Comparison of ENCODE assay signal across 26 cellular contexts in the genomic region with DNA sequence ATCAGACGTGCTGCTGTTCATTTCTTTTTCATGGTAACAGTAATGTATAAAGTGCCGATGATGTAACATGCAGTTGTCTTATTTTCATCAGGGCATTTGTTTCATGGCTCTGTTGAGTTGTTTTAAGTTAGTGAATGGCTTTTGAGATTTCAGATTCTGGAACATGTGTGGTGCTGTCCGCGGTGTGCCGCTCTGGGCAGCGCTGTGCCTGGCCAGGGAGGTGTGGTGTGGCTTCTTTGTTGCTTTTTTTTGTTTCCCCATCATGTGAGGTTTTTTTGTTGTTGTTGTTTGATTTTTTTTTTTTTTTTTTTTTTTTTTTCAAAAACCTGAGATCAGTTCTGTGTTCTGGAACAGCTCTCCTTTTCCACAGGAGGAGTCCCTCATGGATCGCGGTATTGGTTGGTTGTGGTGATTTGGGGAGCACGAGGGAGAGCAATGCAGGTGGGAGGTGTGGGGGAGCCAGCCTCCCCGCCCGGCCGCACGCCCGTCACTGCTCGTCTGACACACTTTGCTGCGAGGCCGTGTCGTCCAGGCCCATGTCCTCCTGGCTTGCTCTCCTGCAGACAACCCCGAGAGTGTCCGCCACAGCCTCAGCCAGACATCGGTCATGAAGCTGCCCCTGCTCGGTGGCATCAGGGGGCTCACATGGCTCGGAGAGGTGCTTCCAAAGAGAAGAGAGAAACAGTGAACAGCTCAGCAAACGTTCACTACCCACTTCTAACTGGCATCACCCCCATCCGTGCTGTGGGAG.
"Had no signal": no experiment of that assay in that cellular context is flagged by ENCODE, and none has a peak within 500 bp of the region (broad histone marks: within the 10 kb centered on the region; RNA-seq: fewer than 3 reads in every experiment).

No MANE protein-coding gene starts in this region.

- FAIRE-seq: endometrium, TTC549 had no signal

- H3K4me1 Mint-ChIP-seq: activated B cell treated with CpG ODN at 0.5 μM for 24 hours had no signal

- DNase-seq: activated B cell treated with CpG ODN at 0.5 μM for 24 hours; activated CD4-positive, alpha-beta T cell treated with anti-CD3 and anti-CD28 coated beads, Interleukin-2, amount 50 U/mL, for 1 hour; activated naive CD4-positive, alpha-beta T cell; activated T-cell treated with anti-CD3 and anti-CD28 coated beads, Interleukin-2, amount 50 U/mL, for 72 hours; amniotic stem cell; body of pancreas; dermis blood vessel endothelial cell; esophagus squamous epithelium; foreskin fibroblast; glutamatergic neuron; mammary epithelial cell; mucosa of descending colon; natural killer cell; ovary; retina; stimulated activated CD4-positive, alpha-beta T cell treated with anti-CD3 and anti-CD28 coated beads, Interleukin-4, amount 100 ng/mL, for 1 hour; stimulated activated CD8-positive, alpha-beta memory T cell treated with anti-CD3 and anti-CD28 coated beads, Interleukin-4, amount 100 ng/mL, for 48 hours; T-helper 17 cell had no signal

- H3K4me3 ChIP-seq: body of pancreas, esophagus squamous epithelium, mucosa of descending colon, ovary, thoracic aorta, vagina had no signal

- H3K27me3 ChIP-seq: body of pancreas, esophagus squamous epithelium, ovary, vagina had no signal

- H3K36me3 ChIP-seq: ovary, thoracic aorta, vagina had no signal

- H3K9me3 ChIP-seq: body of pancreas, esophagus squamous epithelium, mucosa of descending colon, ovary, thoracic aorta, vagina had no signal

- ATAC-seq: activated T-cell treated with anti-CD3 and anti-CD28 coated beads, Interleukin-2, amount 50 U/mL, for 72 hours; body of pancreas; left lobe of liver; natural killer cell; SK-N-SH treated with all-trans-retinoic acid at 6 μM for 48 hours; T-helper 17 cell had no signal

- H3K27ac ChIP-seq: body of pancreas, esophagus squamous epithelium, ovary, thoracic aorta, vagina had no signal

- H3K4me3 Mint-ChIP-seq: activated B cell treated with CpG ODN at 0.5 μM for 24 hours; activated T-cell treated with anti-CD3 and anti-CD28 coated beads, Interleukin-2, amount 50 U/mL, for 72 hours; central memory CD8-positive, alpha-beta T cell; natural killer cell; stimulated activated naive CD8-positive, alpha-beta T cell treated with anti-CD3 and anti-CD28 coated beads, Interleukin-15, Interleukin-2, amounts not matched to agents 100 ng/mL and 50 ng/mL, for 24 hours; T-helper 17 cell had no signal

- H3K27me3 Mint-ChIP-seq: activated B cell treated with CpG ODN at 0.5 μM for 24 hours; central memory CD8-positive, alpha-beta T cell; stimulated activated naive CD8-positive, alpha-beta T cell treated with anti-CD3 and anti-CD28 coated beads, Interleukin-15, Interleukin-2, amounts not matched to agents 100 ng/mL and 50 ng/mL, for 24 hours; T-helper 17 cell had no signal

- H3K4me1 ChIP-seq: body of pancreas, vagina had no signal

- H3K27ac Mint-ChIP-seq: activated B cell treated with CpG ODN at 0.5 μM for 24 hours; natural killer cell; stimulated activated naive CD8-positive, alpha-beta T cell treated with anti-CD3 and anti-CD28 coated beads, Interleukin-15, Interleukin-2, amounts not matched to agents 100 ng/mL and 50 ng/mL, for 24 hours; T-helper 17 cell had no signal

- H3K9me3 Mint-ChIP-seq: activated B cell treated with CpG ODN at 0.5 μM for 24 hours; activated T-cell treated with anti-CD3 and anti-CD28 coated beads, Interleukin-2, amount 50 U/mL, for 72 hours; central memory CD8-positive, alpha-beta T cell; natural killer cell; stimulated activated naive CD8-positive, alpha-beta T cell treated with anti-CD3 and anti-CD28 coated beads, Interleukin-15, Interleukin-2, amounts not matched to agents 100 ng/mL and 50 ng/mL, for 24 hours had no signal
